ENCODE assay signal across 1 cellular context in the genomic region with DNA sequence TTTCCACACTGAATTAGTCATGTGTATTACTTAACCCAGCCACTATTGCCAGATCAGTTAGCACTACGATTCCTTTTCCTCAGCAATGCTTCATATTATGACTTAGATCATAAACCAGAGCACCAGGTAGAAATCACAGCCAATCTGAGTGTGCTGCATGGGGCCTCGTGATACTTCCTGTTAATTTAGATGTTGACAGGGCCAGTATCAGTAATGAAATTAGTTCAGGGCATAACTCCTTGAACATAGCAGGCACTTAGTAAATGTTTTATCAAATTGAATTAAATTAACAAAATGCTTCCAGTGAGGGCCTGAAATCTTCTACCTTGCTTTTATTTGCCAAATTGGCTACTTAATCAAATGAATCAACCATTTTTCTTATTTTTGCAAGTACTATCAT.
TF ChIP-seq lines count a peak whose summit lies in the region.

No MANE protein-coding gene starts in this region.

TF ChIP-seq in GM23338, 12 proteins besides CTCF, POLR2A, EP300 and RAD21 (continued from another document):
- TF ChIP-seq, protein P1, sequence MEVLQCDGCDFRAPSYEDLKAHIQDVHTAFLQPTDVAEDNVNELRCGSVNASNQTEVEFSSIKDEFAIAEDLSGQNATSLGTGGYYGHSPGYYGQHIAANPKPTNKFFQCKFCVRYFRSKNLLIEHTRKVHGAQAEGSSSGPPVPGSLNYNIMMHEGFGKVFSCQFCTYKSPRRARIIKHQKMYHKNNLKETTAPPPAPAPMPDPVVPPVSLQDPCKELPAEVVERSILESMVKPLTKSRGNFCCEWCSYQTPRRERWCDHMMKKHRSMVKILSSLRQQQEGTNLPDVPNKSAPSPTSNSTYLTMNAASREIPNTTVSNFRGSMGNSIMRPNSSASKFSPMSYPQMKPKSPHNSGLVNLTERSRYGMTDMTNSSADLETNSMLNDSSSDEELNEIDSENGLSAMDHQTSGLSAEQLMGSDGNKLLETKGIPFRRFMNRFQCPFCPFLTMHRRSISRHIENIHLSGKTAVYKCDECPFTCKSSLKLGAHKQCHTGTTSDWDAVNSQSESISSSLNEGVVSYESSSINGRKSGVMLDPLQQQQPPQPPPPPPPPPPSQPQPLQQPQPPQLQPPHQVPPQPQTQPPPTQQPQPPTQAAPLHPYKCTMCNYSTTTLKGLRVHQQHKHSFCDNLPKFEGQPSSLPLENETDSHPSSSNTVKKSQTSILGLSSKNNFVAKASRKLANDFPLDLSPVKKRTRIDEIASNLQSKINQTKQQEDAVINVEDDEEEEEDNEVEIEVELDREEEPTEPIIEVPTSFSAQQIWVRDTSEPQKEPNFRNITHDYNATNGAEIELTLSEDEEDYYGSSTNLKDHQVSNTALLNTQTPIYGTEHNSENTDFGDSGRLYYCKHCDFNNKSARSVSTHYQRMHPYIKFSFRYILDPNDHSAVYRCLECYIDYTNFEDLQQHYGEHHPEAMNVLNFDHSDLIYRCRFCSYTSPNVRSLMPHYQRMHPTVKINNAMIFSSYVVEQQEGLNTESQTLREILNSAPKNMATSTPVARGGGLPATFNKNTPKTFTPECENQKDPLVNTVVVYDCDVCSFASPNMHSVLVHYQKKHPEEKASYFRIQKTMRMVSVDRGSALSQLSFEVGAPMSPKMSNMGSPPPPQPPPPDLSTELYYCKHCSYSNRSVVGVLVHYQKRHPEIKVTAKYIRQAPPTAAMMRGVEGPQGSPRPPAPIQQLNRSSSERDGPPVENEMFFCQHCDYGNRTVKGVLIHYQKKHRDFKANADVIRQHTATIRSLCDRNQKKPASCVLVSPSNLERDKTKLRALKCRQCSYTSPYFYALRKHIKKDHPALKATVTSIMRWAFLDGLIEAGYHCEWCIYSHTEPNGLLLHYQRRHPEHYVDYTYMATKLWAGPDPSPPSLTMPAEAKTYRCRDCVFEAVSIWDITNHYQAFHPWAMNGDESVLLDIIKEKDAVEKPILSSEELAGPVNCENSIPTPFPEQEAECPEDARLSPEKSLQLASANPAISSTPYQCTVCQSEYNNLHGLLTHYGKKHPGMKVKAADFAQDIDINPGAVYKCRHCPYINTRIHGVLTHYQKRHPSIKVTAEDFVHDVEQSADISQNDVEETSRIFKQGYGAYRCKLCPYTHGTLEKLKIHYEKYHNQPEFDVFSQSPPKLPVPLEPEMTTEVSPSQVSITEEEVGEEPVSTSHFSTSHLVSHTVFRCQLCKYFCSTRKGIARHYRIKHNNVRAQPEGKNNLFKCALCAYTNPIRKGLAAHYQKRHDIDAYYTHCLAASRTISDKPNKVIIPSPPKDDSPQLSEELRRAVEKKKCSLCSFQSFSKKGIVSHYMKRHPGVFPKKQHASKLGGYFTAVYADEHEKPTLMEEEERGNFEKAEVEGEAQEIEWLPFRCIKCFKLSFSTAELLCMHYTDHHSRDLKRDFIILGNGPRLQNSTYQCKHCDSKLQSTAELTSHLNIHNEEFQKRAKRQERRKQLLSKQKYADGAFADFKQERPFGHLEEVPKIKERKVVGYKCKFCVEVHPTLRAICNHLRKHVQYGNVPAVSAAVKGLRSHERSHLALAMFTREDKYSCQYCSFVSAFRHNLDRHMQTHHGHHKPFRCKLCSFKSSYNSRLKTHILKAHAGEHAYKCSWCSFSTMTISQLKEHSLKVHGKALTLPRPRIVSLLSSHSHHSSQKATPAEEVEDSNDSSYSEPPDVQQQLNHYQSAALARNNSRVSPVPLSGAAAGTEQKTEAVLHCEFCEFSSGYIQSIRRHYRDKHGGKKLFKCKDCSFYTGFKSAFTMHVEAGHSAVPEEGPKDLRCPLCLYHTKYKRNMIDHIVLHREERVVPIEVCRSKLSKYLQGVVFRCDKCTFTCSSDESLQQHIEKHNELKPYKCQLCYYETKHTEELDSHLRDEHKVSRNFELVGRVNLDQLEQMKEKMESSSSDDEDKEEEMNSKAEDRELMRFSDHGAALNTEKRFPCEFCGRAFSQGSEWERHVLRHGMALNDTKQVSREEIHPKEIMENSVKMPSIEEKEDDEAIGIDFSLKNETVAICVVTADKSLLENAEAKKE (CRISPR knock-in tag; IDR thresholded peaks at IDR 0.05) = no peak
- TF ChIP-seq CREB1 (CRISPR knock-in tag; IDR thresholded peaks at IDR 0.05; ENCODE audit: low read depth) (no peak), JUNB (IDR thresholded peaks at IDR 0.05; ENCODE audit: unreplicated experiment) (no peak), STAT1 (IDR thresholded peaks at IDR 0.05; ENCODE audit: unreplicated experiment) (no peak), ZNF331 (CRISPR knock-in tag; IDR thresholded peaks at IDR 0.05; ENCODE audit: low read depth) (no peak)
TF ChIP-seq in GM23338: peak in this region for 0.
